ENCODE assay signal across 25 cellular contexts in the genomic region with DNA sequence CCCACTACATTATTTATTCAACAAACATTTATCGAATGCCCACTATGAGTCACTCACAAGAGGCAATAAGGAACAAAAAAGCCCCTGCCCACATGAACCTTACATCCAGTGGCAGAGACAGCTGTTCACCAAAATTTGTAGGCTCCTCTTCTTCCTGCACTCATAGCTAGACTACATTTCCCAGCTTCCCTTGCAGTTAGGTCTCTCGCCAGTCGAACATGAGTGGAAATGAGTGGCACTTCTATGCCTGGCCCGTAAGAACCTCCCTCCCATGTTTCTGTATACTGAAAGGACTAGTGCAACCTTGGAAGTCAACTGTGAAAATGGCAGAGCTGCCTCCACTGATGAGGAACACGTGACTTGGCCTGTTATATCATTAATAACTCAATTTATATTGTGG. TPM values are rescaled to one million over a fixed set of nuclear protein-coding genes. Genes with fewer than 3 reads are reported as not detected.
DNase-seq lines count a peak whose midpoint lies in the region; ATAC-seq, FAIRE-seq and TF ChIP-seq lines count a peak whose summit lies in the region.
"Had no signal": no experiment of that assay in that cellular context is flagged by ENCODE, and none has a peak within 500 bp of the region (broad histone marks: within the 10 kb centered on the region; RNA-seq: fewer than 3 reads in every experiment).

No MANE protein-coding gene starts in this region.

- no peaks in the 10 kb centered on the region for H3K36me3 ChIP-seq in GM12878 (ENCODE audit: control insufficient read depth in 2 of 2, insufficient read depth in 2 of 2, low read length in 1 of 2)
- H3K36me3 ChIP-seq: BE2C, tibial artery had no signal

- no peaks in the 10 kb centered on the region for H3K27me3 ChIP-seq in CD4-positive, alpha-beta T cell (ENCODE audit: control insufficient read depth, insufficient read depth, low read length)
- no peaks in the 10 kb centered on the region for H3K27me3 ChIP-seq in GM12878 (replicated peaks in 1 of 2; ENCODE audit: control insufficient read depth in 2 of 2, insufficient read depth in 2 of 2, low read length in 1 of 2)
- H3K27me3 ChIP-seq: BE2C, tibial artery had no signal

- H3K4me3 Mint-ChIP-seq in CD4-positive, alpha-beta T cell: no peak overlapping the region
- H3K4me3 Mint-ChIP-seq in stimulated activated memory B cell treated with anti-CD40 and anti-IgM and Interleukin-4, amounts not matched to agents 10 μg/mL and 1 μg/mL and 100 μg/mL, for 72 hours: no peak overlapping the region
- no peak overlapping the region for H3K4me3 Mint-ChIP-seq in type B pancreatic cell
- H3K4me3 Mint-ChIP-seq: activated naive CD8-positive, alpha-beta T cell treated with anti-CD3 and anti-CD28 coated beads, Interleukin-2, amount 50 U/mL, for 24 hours; mesothelial cell of epicardium; neural crest cell had no signal

- WGBS in GM12878 (ENCODE audit: insufficient coverage, insufficient replicate concordance, low lambda C conversion rate, missing lambda C conversion rate): 62% methylated on average over 5 of the region's 5 CpGs

- no peaks in the 10 kb centered on the region for H3K79me2 ChIP-seq in GM12878 (ENCODE audit: control insufficient read depth, insufficient read depth, low read length)

- H3K27ac Mint-ChIP-seq in CD4-positive, alpha-beta T cell: no peak overlapping the region
- H3K27ac Mint-ChIP-seq in stimulated activated memory B cell treated with anti-CD40 and anti-IgM and Interleukin-4, amounts not matched to agents 10 μg/mL and 1 μg/mL and 100 μg/mL, for 72 hours: no peak overlapping the region
- no peak overlapping the region for H3K27ac Mint-ChIP-seq in type B pancreatic cell
- H3K27ac Mint-ChIP-seq: activated naive CD8-positive, alpha-beta T cell treated with anti-CD3 and anti-CD28 coated beads, Interleukin-2, amount 50 U/mL, for 24 hours; activated T-helper 2 cell treated with anti-CD3 and anti-CD28 coated beads, Interferon-gamma antibody, Interleukin-2, Interleukin-4, amounts not matched to agents 10 μg/mL and 5 μg/mL and 100 μg/mL, durations not matched to agents 14 hours and 24 hours and 36 hours; mesothelial cell of epicardium had no signal

- TF ChIP-seq POLR2A in GM12878 (IDR thresholded peaks at IDR 0.05; ENCODE audit: low read depth, low read length): no peak

- intact Hi-C loops in CD4-positive, alpha-beta T cell (cut with DNase I, micrococcal nuclease): no loop called here
- intact Hi-C loops in GM12878 (cut with micrococcal nuclease; ENCODE audit: unreplicated experiment): no loop called here

- TF ChIP-seq CTCF in CD4-positive, alpha-beta T cell (IDR thresholded peaks at IDR 0.05): no peak
- TF ChIP-seq CTCF in GM12878 (IDR thresholded peaks at IDR 0.05 in 2 of 3, conservative IDR thresholded peaks at IDR 0.05 in 1 of 3; ENCODE audit: control insufficient read depth in 2 of 3, extremely low read depth in 1 of 3, insufficient read depth in 1 of 3, low read depth in 3 of 3, low read length in 3 of 3) (no peak), type B pancreatic cell (conservative IDR thresholded peaks at IDR 0.05) (no peak)

- peak; percentile 84 for ATAC-seq in CD4-positive, alpha-beta T cell (ENCODE audit: poor library complexity)
- ATAC-seq in GM12878 (peak; percentile 46; the same call in 2 of the 3 replicates), GM21529 (IDR thresholded peaks at IDR 0.05; ENCODE audit: unreplicated experiment) (no peak)
- no peak for ATAC-seq in stimulated activated memory B cell treated with anti-CD40 and anti-IgM and Interleukin-4, amounts not matched to agents 10 μg/mL and 1 μg/mL and 100 μg/mL, for 72 hours
- ATAC-seq: activated CD4-positive, CD25-positive, alpha-beta regulatory T cell treated with anti-CD3 and anti-CD28 coated beads, Interleukin-2, amount 50 U/mL, for 24 hours; activated naive CD8-positive, alpha-beta T cell treated with anti-CD3 and anti-CD28 coated beads, Interleukin-2, amount 50 U/mL, for 24 hours had no signal

- TF ChIP-seq EP300 in GM12878 (IDR thresholded peaks at IDR 0.05; ENCODE audit: borderline replicate concordance in 1 of 2, control insufficient read depth in 1 of 2, low read depth in 2 of 2, low read length in 2 of 2): no peak

- POLR2A ChIA-PET in CD4-positive, alpha-beta T cell (lab: Charles Lee): no interaction called here
- POLR2A ChIA-PET in GM12878 (lab: Charles Lee): interaction anchor here (0.7 kb wide), 2 partner anchors 18 to 62 kb away, joined by 3 to 4 read pairs; no protein-coding TSS in a partner anchor

- no peak overlapping the region for H3K4me3 ChIP-seq in GM12878
- H3K4me3 ChIP-seq: tibial artery had no signal

- no peak overlapping the region for H2AFZ ChIP-seq in GM12878 (ENCODE audit: control insufficient read depth, low read depth, low read length)

- in situ Hi-C loops in GM12878 (cut with MboI): no loop called here

- no peaks in the 10 kb centered on the region for H3K36me3 Mint-ChIP-seq in CD4-positive, alpha-beta T cell (ENCODE audit: low read depth)
- no peaks in the 10 kb centered on the region for H3K36me3 Mint-ChIP-seq in stimulated activated memory B cell treated with anti-CD40 and anti-IgM and Interleukin-4, amounts not matched to agents 10 μg/mL and 1 μg/mL and 100 μg/mL, for 72 hours
- H3K36me3 Mint-ChIP-seq in type B pancreatic cell: no peaks in the 10 kb centered on the region
- H3K36me3 Mint-ChIP-seq: mesothelial cell of epicardium had no signal

- FAIRE-seq in GM12878 (lab: Jason Lieb, UNC): no peak
- FAIRE-seq: frontal cortex had no signal

- DNase-seq in DMS 273 (lab: John Stamatoyannopoulos, UW; ENCODE audit: unreplicated experiment) (peak; percentile 58), DMS 273 treated with DMSO at 0.1 percent for 48 hours (lab: John Stamatoyannopoulos, UW) (no peak), MV-4-11 (lab: John Stamatoyannopoulos, UW) (peak; percentile 3), GM12878 (ENCODE audit: low read depth, low spot score) (no peak), type B pancreatic cell (ENCODE audit: extremely low spot score, unreplicated experiment) (no peak)
- DNase-seq in CD4-positive, alpha-beta T cell: no peak
- DNase-seq: activated naive CD8-positive, alpha-beta T cell treated with anti-CD3 and anti-CD28 coated beads, Interleukin-2, amount 50 U/mL, for 24 hours; BE2C; dermis blood vessel endothelial cell; DMS153; IMR-90; kidney glomerular epithelial cell; NCI-H1092 treated with DMSO at 0.1 percent for 48 hours; Right ventricle myocardium superior; stimulated activated naive CD4-positive, alpha-beta T cell treated with Interleukin-2 at 50 U/mL for 16 hours; tibial artery had no signal

- SMC1A ChIA-PET in GM12878 (lab: Charles Lee; ENCODE audit: uncharacterized antibody, unreplicated experiment): no interaction called here

- CTCF ChIA-PET in CD4-positive, alpha-beta T cell (lab: Charles Lee): interaction anchor here (0.7 to 1.2 kb wide), 2 partner anchors 24 to 33 kb away, joined by 3 read pairs; no protein-coding TSS in a partner anchor
- CTCF ChIA-PET in GM12878 (lab: Yijun Ruan, JAX): interaction anchor here (0.6 kb wide), 1 partner anchor 349 kb away, joined by 5 read pairs; no protein-coding TSS in a partner anchor

- TF ChIP-seq RAD21 in GM12878 (IDR thresholded peaks at IDR 0.05; ENCODE audit: insufficient read depth, low read depth, low read length): no peak

- peaks cover 3% of the 10 kb centered on the region for H3K9me3 Mint-ChIP-seq in CD4-positive, alpha-beta T cell
- H3K9me3 Mint-ChIP-seq in stimulated activated memory B cell treated with anti-CD40 and anti-IgM and Interleukin-4, amounts not matched to agents 10 μg/mL and 1 μg/mL and 100 μg/mL, for 72 hours: no peaks in the 10 kb centered on the region
- no peaks in the 10 kb centered on the region for H3K9me3 Mint-ChIP-seq in type B pancreatic cell
- H3K9me3 Mint-ChIP-seq: activated naive CD8-positive, alpha-beta T cell treated with anti-CD3 and anti-CD28 coated beads, Interleukin-2, amount 50 U/mL, for 24 hours; mesothelial cell of epicardium; neural crest cell had no signal

- BruUV-seq in GM12878 (replicated peaks; lab: Mats Ljungman, UMichigan): no TSS peak

- no peaks in the 10 kb centered on the region for H3K27me3 Mint-ChIP-seq in CD4-positive, alpha-beta T cell
- no peaks in the 10 kb centered on the region for H3K27me3 Mint-ChIP-seq in stimulated activated memory B cell treated with anti-CD40 and anti-IgM and Interleukin-4, amounts not matched to agents 10 μg/mL and 1 μg/mL and 100 μg/mL, for 72 hours
- no peaks in the 10 kb centered on the region for H3K27me3 Mint-ChIP-seq in type B pancreatic cell

- H3K9me3 ChIP-seq in CD4-positive, alpha-beta T cell (ENCODE audit: control insufficient read depth, low read length): no peaks in the 10 kb centered on the region
- H3K9me3 ChIP-seq in GM12878 (replicated peaks; ENCODE audit: control insufficient read depth, insufficient read depth, low read length): no peaks in the 10 kb centered on the region
- H3K9me3 ChIP-seq: BE2C, tibial artery had no signal

- RAD21 ChIA-PET in GM12878 (lab: Charles Lee; ENCODE audit: unreplicated experiment): no interaction called here

- H3K9ac ChIP-seq in GM12878 (ENCODE audit: control insufficient read depth, insufficient read depth, low read length): no peak overlapping the region

- H3K4me2 ChIP-seq in GM12878 (ENCODE audit: control insufficient read depth, insufficient read depth): no peak overlapping the region

- H4K20me1 ChIP-seq in GM12878 (ENCODE audit: control insufficient read depth, insufficient read depth): no peaks in the 10 kb centered on the region

- H3K27ac ChIP-seq in CD4-positive, alpha-beta T cell (ENCODE audit: low read depth, low read length): no peak overlapping the region
- H3K27ac ChIP-seq in GM12878 (ENCODE audit: control insufficient read depth, insufficient read depth): no peak overlapping the region
- H3K27ac ChIP-seq: 22Rv1, epithelial cell of prostate, tibial artery had no signal

- no peaks in the 10 kb centered on the region for H3K4me1 ChIP-seq in GM12878 (ENCODE audit: control insufficient read depth, insufficient read depth, low read length)
- H3K4me1 ChIP-seq: BE2C, tibial artery had no signal

- no peaks in the 10 kb centered on the region for H3K4me1 Mint-ChIP-seq in CD4-positive, alpha-beta T cell (ENCODE audit: low read depth)
- H3K4me1 Mint-ChIP-seq in stimulated activated memory B cell treated with anti-CD40 and anti-IgM and Interleukin-4, amounts not matched to agents 10 μg/mL and 1 μg/mL and 100 μg/mL, for 72 hours: no peaks in the 10 kb centered on the region
- H3K4me1 Mint-ChIP-seq in type B pancreatic cell (ENCODE audit: unreplicated experiment): peaks cover 6% of the 10 kb centered on the region
- H3K4me1 Mint-ChIP-seq: activated naive CD8-positive, alpha-beta T cell treated with anti-CD3 and anti-CD28 coated beads, Interleukin-2, amount 50 U/mL, for 24 hours had no signal

RNA-seq across cellular contexts. Expression of a gene that starts 19.4 kb away (rescaled TPM):
- 10 to 100 TPM; 35.5 to 40.6 TPM for total RNA-seq in CD4-positive, alpha-beta T cell
- total RNA-seq in GM12878 (2013; cell fraction: nucleolus; rRNA removed): 60.6 and 70.3 TPM in 2 replicates
- total RNA-seq in GM12878 (2014; rRNA removed): 7.1 and 8.0 TPM in 2 replicates
- 7.9 and 8.3 TPM in 2 replicates for total RNA-seq in GM12878 (2014; rRNA removed; fragmentation: Illumina TruSeq; extraction: Trizol)
- 6.3 and 7.3 TPM in 2 replicates for total RNA-seq in GM12878 (2021)
- 7.8 TPM for polyA plus RNA-seq in GM12878 (2011; ENCODE audit: low read depth)
- 32.0 and 35.6 TPM in 2 replicates for polyA plus RNA-seq in GM12878 (2011; rRNA removed)
- polyA plus RNA-seq in GM12878 (2011; cell fraction: cytosol; rRNA removed): 23.4 and 24.4 TPM in 2 replicates
- 24.2 and 27.9 TPM in 2 replicates for polyA plus RNA-seq in GM12878 (2011; cell fraction: nucleus; rRNA removed)
- polyA plus RNA-seq in GM12878 (2012): 9.6 and 10.4 TPM in 2 replicates
- 8.7 and 9.4 TPM in 2 replicates for polyA plus RNA-seq in GM12878 (2014; fragmentation: Illumina TruSeq; extraction: Trizol)
- polyA plus RNA-seq in GM12878 (2014; fragmentation: Nextera tagmentation; extraction: Ambion mirVana): 1 to 10 TPM; 1.9 to 3.3 TPM
- 4.8 and 5.1 TPM in 2 replicates for polyA plus RNA-seq in GM12878 (2014; rRNA removed)
- polyA plus RNA-seq in GM12878 (2016; fragmentation: Nextera tagmentation; extraction: Ambion mirVana): 1 to 10 TPM; 1.8 to 2.4 TPM
- polyA minus RNA-seq in GM12878 (2011; rRNA and poly(A)+ RNA removed): 88.3 and 108 TPM in 2 replicates
- polyA minus RNA-seq in GM12878 (2011; cell fraction: cytosol; rRNA and poly(A)+ RNA removed): 19.0 and 19.9 TPM in 2 replicates
- 60.0 and 123 TPM in 2 replicates for polyA minus RNA-seq in GM12878 (2011; cell fraction: nucleus; rRNA and poly(A)+ RNA removed)
- 18.1 and 23.8 TPM in 2 replicates for total RNA-seq in type B pancreatic cell (ENCODE audit: low replicate concordance)

Comparison
In these comparisons a context has a peak if more than half of its experiments do, and no peak if none do; other contexts are left out.
1. DNase-seq: peak in DMS 273 (single experiment) and MV-4-11 (single experiment); none in DMS 273 treated with DMSO at 0.1 percent for 48 hours (single experiment), CD4-positive, alpha-beta T cell (0 of 10), GM12878 (single experiment) and type B pancreatic cell (single experiment).
2. ATAC-seq: peak in CD4-positive, alpha-beta T cell (single experiment) and GM12878 (single experiment); none in stimulated activated memory B cell treated with anti-CD40 and anti-IgM and Interleukin-4, amounts not matched to agents 10 μg/mL and 1 μg/mL and 100 μg/mL, for 72 hours (single experiment) and GM21529 (single experiment).